Comparison of ENCODE assay signal across 1 cellular context in the genomic region with DNA sequence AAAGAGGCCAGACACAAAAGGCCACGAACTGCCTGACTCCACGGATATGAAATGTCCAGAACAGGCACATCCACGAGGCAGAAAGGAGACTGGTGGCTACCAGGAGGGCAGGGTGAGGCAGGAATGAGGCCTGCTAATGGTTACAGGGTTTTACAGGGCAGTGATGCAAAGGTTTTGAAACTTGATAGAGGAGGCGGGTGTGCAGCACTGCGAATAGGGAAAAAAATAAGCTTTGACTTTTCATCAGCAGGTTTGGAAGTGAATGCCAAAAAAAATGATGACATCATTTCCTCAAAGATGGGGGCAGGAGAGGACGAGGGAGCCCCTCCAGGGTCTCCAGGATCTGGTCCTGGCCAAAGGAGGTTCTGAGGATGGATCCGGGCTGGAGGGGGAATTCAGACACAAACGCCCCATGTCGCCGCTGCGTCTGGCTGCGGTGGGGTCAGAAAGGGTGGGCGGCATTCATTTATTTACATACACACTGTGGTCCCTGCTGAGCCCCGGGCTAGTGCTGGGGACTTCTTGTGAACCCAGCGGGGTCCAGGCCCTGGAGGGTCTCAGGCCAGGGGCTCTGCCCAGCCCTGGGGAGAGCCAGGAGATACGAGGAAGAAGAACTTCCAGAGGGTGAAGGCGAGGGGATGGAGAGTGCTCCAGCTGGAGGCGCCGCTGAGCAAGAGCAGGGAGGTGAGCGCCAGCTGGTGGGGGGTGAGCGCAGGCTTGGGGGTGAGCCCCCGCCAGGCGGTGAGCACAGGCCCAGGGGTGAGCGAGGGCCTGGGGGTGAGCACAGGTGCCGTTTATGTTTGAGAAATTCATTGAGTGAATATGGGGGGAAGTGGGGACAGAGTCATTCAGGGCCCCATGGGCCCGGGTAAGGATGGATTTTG.
TF ChIP-seq lines count a peak whose summit lies in the region.

No MANE protein-coding gene starts in this region.

TF ChIP-seq in GM23338, 12 proteins besides CTCF, POLR2A, EP300 and RAD21 (continued from another document):
- TF ChIP-seq, protein P1, sequence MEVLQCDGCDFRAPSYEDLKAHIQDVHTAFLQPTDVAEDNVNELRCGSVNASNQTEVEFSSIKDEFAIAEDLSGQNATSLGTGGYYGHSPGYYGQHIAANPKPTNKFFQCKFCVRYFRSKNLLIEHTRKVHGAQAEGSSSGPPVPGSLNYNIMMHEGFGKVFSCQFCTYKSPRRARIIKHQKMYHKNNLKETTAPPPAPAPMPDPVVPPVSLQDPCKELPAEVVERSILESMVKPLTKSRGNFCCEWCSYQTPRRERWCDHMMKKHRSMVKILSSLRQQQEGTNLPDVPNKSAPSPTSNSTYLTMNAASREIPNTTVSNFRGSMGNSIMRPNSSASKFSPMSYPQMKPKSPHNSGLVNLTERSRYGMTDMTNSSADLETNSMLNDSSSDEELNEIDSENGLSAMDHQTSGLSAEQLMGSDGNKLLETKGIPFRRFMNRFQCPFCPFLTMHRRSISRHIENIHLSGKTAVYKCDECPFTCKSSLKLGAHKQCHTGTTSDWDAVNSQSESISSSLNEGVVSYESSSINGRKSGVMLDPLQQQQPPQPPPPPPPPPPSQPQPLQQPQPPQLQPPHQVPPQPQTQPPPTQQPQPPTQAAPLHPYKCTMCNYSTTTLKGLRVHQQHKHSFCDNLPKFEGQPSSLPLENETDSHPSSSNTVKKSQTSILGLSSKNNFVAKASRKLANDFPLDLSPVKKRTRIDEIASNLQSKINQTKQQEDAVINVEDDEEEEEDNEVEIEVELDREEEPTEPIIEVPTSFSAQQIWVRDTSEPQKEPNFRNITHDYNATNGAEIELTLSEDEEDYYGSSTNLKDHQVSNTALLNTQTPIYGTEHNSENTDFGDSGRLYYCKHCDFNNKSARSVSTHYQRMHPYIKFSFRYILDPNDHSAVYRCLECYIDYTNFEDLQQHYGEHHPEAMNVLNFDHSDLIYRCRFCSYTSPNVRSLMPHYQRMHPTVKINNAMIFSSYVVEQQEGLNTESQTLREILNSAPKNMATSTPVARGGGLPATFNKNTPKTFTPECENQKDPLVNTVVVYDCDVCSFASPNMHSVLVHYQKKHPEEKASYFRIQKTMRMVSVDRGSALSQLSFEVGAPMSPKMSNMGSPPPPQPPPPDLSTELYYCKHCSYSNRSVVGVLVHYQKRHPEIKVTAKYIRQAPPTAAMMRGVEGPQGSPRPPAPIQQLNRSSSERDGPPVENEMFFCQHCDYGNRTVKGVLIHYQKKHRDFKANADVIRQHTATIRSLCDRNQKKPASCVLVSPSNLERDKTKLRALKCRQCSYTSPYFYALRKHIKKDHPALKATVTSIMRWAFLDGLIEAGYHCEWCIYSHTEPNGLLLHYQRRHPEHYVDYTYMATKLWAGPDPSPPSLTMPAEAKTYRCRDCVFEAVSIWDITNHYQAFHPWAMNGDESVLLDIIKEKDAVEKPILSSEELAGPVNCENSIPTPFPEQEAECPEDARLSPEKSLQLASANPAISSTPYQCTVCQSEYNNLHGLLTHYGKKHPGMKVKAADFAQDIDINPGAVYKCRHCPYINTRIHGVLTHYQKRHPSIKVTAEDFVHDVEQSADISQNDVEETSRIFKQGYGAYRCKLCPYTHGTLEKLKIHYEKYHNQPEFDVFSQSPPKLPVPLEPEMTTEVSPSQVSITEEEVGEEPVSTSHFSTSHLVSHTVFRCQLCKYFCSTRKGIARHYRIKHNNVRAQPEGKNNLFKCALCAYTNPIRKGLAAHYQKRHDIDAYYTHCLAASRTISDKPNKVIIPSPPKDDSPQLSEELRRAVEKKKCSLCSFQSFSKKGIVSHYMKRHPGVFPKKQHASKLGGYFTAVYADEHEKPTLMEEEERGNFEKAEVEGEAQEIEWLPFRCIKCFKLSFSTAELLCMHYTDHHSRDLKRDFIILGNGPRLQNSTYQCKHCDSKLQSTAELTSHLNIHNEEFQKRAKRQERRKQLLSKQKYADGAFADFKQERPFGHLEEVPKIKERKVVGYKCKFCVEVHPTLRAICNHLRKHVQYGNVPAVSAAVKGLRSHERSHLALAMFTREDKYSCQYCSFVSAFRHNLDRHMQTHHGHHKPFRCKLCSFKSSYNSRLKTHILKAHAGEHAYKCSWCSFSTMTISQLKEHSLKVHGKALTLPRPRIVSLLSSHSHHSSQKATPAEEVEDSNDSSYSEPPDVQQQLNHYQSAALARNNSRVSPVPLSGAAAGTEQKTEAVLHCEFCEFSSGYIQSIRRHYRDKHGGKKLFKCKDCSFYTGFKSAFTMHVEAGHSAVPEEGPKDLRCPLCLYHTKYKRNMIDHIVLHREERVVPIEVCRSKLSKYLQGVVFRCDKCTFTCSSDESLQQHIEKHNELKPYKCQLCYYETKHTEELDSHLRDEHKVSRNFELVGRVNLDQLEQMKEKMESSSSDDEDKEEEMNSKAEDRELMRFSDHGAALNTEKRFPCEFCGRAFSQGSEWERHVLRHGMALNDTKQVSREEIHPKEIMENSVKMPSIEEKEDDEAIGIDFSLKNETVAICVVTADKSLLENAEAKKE (CRISPR knock-in tag; IDR thresholded peaks at IDR 0.05): no peak
- no peak for TF ChIP-seq EZH2 (IDR thresholded peaks at IDR 0.05; ENCODE audit: low read depth, unreplicated experiment)
- TF ChIP-seq ZNF114 (CRISPR knock-in tag; IDR thresholded peaks at IDR 0.05): no peak
- TF ChIP-seq NANOG (IDR thresholded peaks at IDR 0.05; ENCODE audit: borderline replicate concordance): no peak
